9 cellular contexts compared by ENCODE assay signal in the genomic region with DNA sequence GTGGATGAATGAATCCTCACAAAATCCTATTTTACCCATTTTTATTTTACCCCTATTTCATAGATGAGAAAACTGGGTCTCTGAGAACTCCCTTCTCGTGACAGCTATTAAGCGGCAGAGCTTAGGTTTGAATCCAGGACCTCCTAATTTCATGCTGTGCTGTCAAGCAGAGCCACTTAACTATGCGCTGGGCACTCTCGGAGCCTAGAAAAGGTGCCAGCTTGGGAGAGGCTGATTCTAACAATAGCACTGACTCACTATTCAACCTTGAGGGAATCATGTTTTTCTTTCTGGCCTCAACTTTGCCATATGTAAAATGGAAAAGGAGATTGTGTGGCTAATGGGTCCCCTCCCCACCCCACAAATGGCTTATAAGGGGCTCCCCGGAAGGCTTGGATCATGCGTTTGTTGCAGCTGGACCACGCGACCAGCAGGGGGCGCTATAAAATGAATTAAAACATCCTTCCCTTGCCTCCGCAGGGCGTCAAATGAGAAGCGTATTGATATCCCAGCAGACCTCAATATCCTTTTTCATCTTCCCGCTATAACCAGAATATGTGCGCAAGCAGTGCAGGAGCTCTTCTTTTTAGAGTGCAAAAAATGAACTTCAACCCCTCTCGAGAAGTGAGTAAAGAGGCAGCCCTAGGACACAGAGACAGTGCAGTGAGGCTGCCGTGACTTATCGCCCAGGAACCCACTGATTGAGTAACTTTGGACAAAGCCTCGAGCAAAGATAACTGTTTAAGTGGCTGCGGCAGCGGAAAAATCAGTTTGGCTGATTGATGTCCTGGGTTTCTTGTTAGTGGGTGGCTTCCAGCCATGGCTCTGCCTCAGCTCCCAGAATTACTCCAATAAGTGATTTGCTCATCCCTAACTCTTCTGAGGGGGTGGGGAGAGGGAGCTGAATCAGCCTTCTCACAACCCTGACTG. TPM values are rescaled to one million over a fixed set of nuclear protein-coding genes. Genes with fewer than 3 reads are reported as not detected.
DNase-seq lines count a peak whose midpoint lies in the region; ATAC-seq and TF ChIP-seq lines count a peak whose summit lies in the region.
"Had no signal": no experiment of that assay in that cellular context is flagged by ENCODE, and none has a peak within 500 bp of the region (broad histone marks: within the 10 kb centered on the region; RNA-seq: fewer than 3 reads in every experiment).

No MANE protein-coding gene starts in this region.

- CTCF ChIA-PET in naive thymus-derived CD4-positive, alpha-beta T cell (lab: Charles Lee) = interaction anchor here (0.5 to 1.6 kb wide), 4 partner anchors 83 to 167 kb away, joined by 3 to 4 read pairs (median 4); no protein-coding TSS in a partner anchor

- H3K27me3 ChIP-seq in GM23338 (ENCODE audit: insufficient read depth) (peaks cover 10% of the 10 kb centered on the region), Peyer's patch (no peaks in the 10 kb centered on the region), dorsolateral prefrontal cortex (peaks cover 0 to 7% (median 0%) of the 10 kb centered on the region in 45 donors)
- peaks cover 0 to 3% of the 10 kb centered on the region in 2 donors for H3K27me3 ChIP-seq in naive thymus-derived CD4-positive, alpha-beta T cell (ENCODE audit: control insufficient read depth in 2 of 2, insufficient read depth in 2 of 2, low read length in 2 of 2)

- H2AFZ ChIP-seq in GM23338 = no peak overlapping the region

- H3K9me3 ChIP-seq in Peyer's patch = no peaks in the 10 kb centered on the region
- H3K9me3 ChIP-seq in naive thymus-derived CD4-positive, alpha-beta T cell (ENCODE audit: control insufficient read depth in 2 of 3, low read length in 3 of 3) = no peaks in the 10 kb centered on the region

- H3K27ac Mint-ChIP-seq in GM23338 = no peak overlapping the region
- H3K27ac Mint-ChIP-seq in naive thymus-derived CD4-positive, alpha-beta T cell = no peak overlapping the region

- no peak overlapping the region for H3K4me2 ChIP-seq in GM23338

- H3K4me1 ChIP-seq in GM23338 (ENCODE audit: insufficient read depth) (peaks cover 14% of the 10 kb centered on the region; the same call in 1 of the 2 replicates), Peyer's patch (no peaks in the 10 kb centered on the region)
- no peaks in the 10 kb centered on the region for H3K4me1 ChIP-seq in naive thymus-derived CD4-positive, alpha-beta T cell (ENCODE audit: control insufficient read depth in 2 of 2, insufficient read depth in 2 of 2, low read length in 2 of 2)

- H3K9me3 Mint-ChIP-seq in GM23338 = no peaks in the 10 kb centered on the region
- H3K9me3 Mint-ChIP-seq in naive thymus-derived CD4-positive, alpha-beta T cell = peaks cover 0 to 2% (median 0%) of the 10 kb centered on the region in 11 donors

- H3K79me2 ChIP-seq in GM23338 (replicated peaks; ENCODE audit: insufficient read depth) = no peaks in the 10 kb centered on the region

- no peak overlapping the region for H3K27ac ChIP-seq in GM23338 (ENCODE audit: low read depth)
- H3K27ac ChIP-seq in Peyer's patch = no peak overlapping the region
- no peak overlapping the region for H3K27ac ChIP-seq in dorsolateral prefrontal cortex
- no peak overlapping the region for H3K27ac ChIP-seq in naive thymus-derived CD4-positive, alpha-beta T cell (ENCODE audit: low read depth, low read length)

- TF ChIP-seq CTCF in GM23338 (conservative IDR thresholded peaks at IDR 0.05; ENCODE audit: low read depth in 2 of 2) = peak; percentile 77 to 96
- peak; percentile 18 to 64 (median 56) for TF ChIP-seq CTCF in Peyer's patch (IDR thresholded peaks at IDR 0.05)
- TF ChIP-seq CTCF in dorsolateral prefrontal cortex (IDR thresholded peaks at IDR 0.05 in 54 of 56, conservative IDR thresholded peaks at IDR 0.05 in 2 of 56; ENCODE audit: low read depth in 1 of 56, partially characterized antibody in 56 of 56) = peak; percentile 47 to 88 (median 77)

- ATAC-seq in GM23338 (peak; percentile 84), HG03196 (IDR thresholded peaks at IDR 0.05; ENCODE audit: unreplicated experiment) (no peak)
- ATAC-seq in naive thymus-derived CD4-positive, alpha-beta T cell = peak; percentile 46

- POLR2A ChIA-PET in naive thymus-derived CD4-positive, alpha-beta T cell (lab: Charles Lee) = no interaction called here

- H3K4me1 Mint-ChIP-seq in GM23338 = peaks cover 15% of the 10 kb centered on the region; the same call in 2 of the 3 replicates
- H3K4me1 Mint-ChIP-seq in naive thymus-derived CD4-positive, alpha-beta T cell = no peaks in the 10 kb centered on the region

- H3K36me3 ChIP-seq in GM23338 (ENCODE audit: insufficient read depth) = no peaks in the 10 kb centered on the region
- no peaks in the 10 kb centered on the region for H3K36me3 ChIP-seq in Peyer's patch
- H3K36me3 ChIP-seq in naive thymus-derived CD4-positive, alpha-beta T cell (ENCODE audit: control insufficient read depth in 2 of 3, insufficient read depth in 3 of 3, low read length in 3 of 3) = no peaks in the 10 kb centered on the region

- no peaks in the 10 kb centered on the region for H3K36me3 Mint-ChIP-seq in GM23338 (ENCODE audit: low read depth)
- H3K36me3 Mint-ChIP-seq in naive thymus-derived CD4-positive, alpha-beta T cell = no peaks in the 10 kb centered on the region

- no peaks in the 10 kb centered on the region for H4K20me1 ChIP-seq in GM23338 (replicated peaks; ENCODE audit: insufficient read depth)

- no peak for TF ChIP-seq POLR2A in Peyer's patch (IDR thresholded peaks at IDR 0.05)

- no peaks in the 10 kb centered on the region for H3F3A ChIP-seq in GM23338 (replicated peaks; ENCODE audit: low read depth)

- DNase-seq in COLO829 (ENCODE audit: low spot score) (peak; percentile 58), GM23338 (ENCODE audit: low spot score) (peak; percentile 85), Peyer's patch (no peak), dorsolateral prefrontal cortex (peak in 1 of 10 donors; percentile 39), cerebellar nuclear complex (lab: John Stamatoyannopoulos, UW) (no peak), T1000 (lab: John Stamatoyannopoulos, UW) (no peak)
- peak in 5 of 9 donors; percentile 1 to 40 (median 6) for DNase-seq in naive thymus-derived CD4-positive, alpha-beta T cell

- intact Hi-C loops in dorsolateral prefrontal cortex (cut with DNase I) = no loop called here
- intact Hi-C loops in naive thymus-derived CD4-positive, alpha-beta T cell (cut with micrococcal nuclease) = loop anchor here (1.0 to 5.0 kb wide), 3 partner anchors 86 to 166 kb away; partner anchors contain the start of gene STK35 (in 1 of the 2)

- H3K4me3 ChIP-seq in GM23338 (no peak overlapping the region), Peyer's patch (no peak overlapping the region), dorsolateral prefrontal cortex (no peak overlapping the region)
- no peak overlapping the region for H3K4me3 ChIP-seq in naive thymus-derived CD4-positive, alpha-beta T cell (ENCODE audit: low read length)

- H3K9me2 ChIP-seq in GM23338 (ENCODE audit: insufficient read depth) = no peaks in the 10 kb centered on the region

- H3K4me3 Mint-ChIP-seq in GM23338 = no peak overlapping the region
- H3K4me3 Mint-ChIP-seq in naive thymus-derived CD4-positive, alpha-beta T cell = no peak overlapping the region

- peaks cover 16% of the 10 kb centered on the region for H3K27me3 Mint-ChIP-seq in GM23338 (ENCODE audit: insufficient read depth, low read depth, poor library complexity)
- H3K27me3 Mint-ChIP-seq in naive thymus-derived CD4-positive, alpha-beta T cell = peaks cover 3 to 49% (median 44%) of the 10 kb centered on the region in 5 donors

TF ChIP-seq in GM23338, 12 proteins besides CTCF, POLR2A, EP300 and RAD21 (continues in another document):
- TF ChIP-seq STAT1 (IDR thresholded peaks at IDR 0.05; ENCODE audit: unreplicated experiment) = no peak
- TF ChIP-seq, protein P1, sequence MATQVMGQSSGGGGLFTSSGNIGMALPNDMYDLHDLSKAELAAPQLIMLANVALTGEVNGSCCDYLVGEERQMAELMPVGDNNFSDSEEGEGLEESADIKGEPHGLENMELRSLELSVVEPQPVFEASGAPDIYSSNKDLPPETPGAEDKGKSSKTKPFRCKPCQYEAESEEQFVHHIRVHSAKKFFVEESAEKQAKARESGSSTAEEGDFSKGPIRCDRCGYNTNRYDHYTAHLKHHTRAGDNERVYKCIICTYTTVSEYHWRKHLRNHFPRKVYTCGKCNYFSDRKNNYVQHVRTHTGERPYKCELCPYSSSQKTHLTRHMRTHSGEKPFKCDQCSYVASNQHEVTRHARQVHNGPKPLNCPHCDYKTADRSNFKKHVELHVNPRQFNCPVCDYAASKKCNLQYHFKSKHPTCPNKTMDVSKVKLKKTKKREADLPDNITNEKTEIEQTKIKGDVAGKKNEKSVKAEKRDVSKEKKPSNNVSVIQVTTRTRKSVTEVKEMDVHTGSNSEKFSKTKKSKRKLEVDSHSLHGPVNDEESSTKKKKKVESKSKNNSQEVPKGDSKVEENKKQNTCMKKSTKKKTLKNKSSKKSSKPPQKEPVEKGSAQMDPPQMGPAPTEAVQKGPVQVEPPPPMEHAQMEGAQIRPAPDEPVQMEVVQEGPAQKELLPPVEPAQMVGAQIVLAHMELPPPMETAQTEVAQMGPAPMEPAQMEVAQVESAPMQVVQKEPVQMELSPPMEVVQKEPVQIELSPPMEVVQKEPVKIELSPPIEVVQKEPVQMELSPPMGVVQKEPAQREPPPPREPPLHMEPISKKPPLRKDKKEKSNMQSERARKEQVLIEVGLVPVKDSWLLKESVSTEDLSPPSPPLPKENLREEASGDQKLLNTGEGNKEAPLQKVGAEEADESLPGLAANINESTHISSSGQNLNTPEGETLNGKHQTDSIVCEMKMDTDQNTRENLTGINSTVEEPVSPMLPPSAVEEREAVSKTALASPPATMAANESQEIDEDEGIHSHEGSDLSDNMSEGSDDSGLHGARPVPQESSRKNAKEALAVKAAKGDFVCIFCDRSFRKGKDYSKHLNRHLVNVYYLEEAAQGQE (IDR thresholded peaks at IDR 0.05; ENCODE audit: unreplicated experiment) = no peak
- TF ChIP-seq EZH2 (IDR thresholded peaks at IDR 0.05; ENCODE audit: low read depth, unreplicated experiment) = no peak

RNA-seq across cellular contexts. Expression of gene PDYN, which starts 12.9 kb away (rescaled TPM):
- total RNA-seq in GM23338 (2014; rRNA removed; shearing (Covaris generic)) = 0.24 and 0.47 TPM in 2 replicates
- 0.21 and 0.33 TPM in 2 replicates for polyA plus RNA-seq in GM23338 (2016; fragmentation: Nextera tagmentation; extraction: Ambion mirVana)
- total RNA-seq in Peyer's patch = not detected
- 1 to 10 TPM in 118 of 120 experiments, under 1 TPM in 2; 0.67 to 9.6 (median 2.8) TPM for total RNA-seq in dorsolateral prefrontal cortex
- total RNA-seq in naive thymus-derived CD4-positive, alpha-beta T cell = not detected
- not detected for polyA plus RNA-seq in naive thymus-derived CD4-positive, alpha-beta T cell
- total RNA-seq: renal cortical epithelial cell had no signal

Comparison
In these comparisons a context has a peak if more than half of its experiments do, and no peak if none do; other contexts are left out.
1. DNase-seq: peak in COLO829 (single experiment), GM23338 (single experiment) and naive thymus-derived CD4-positive, alpha-beta T cell (5 of 9); none in Peyer's patch (0 of 3), cerebellar nuclear complex (0 of 2) and T1000 (single experiment).
2. intact Hi-C loops: an anchor here in naive thymus-derived CD4-positive, alpha-beta T cell (1.0 to 5.0 kb wide); none called in dorsolateral prefrontal cortex.
3. Peak in every context shown above with its lines, with median percentiles within 50 percentile points of each other: CTCF ChIP-seq.